ENCODE assay signal across 34 cellular contexts in genomic region chr19:6970021-6970420, GRCh38. TPM values are rescaled to one million over a fixed set of nuclear protein-coding genes. Genes with fewer than 3 reads are reported as not detected.
DNase-seq lines count a peak whose midpoint lies in the region; ATAC-seq and TF ChIP-seq lines count a peak whose summit lies in the region.
"Had no signal": no experiment of that assay in that cellular context is flagged by ENCODE, and none has a peak within 500 bp of the region (broad histone marks: within the 10 kb centered on the region; RNA-seq: fewer than 3 reads in every experiment).

No MANE protein-coding gene starts in this region.

- H3K9me3 ChIP-seq in HCT116 (ENCODE audit: control insufficient read depth in 1 of 2, insufficient read depth in 1 of 2, low read depth in 1 of 2, low read length in 2 of 2) (no peaks in the 10 kb centered on the region), lower lobe of right lung (no peaks in the 10 kb centered on the region)
- H3K9me3 ChIP-seq: breast epithelium, Caco-2, gastroesophageal sphincter, psoas muscle, SK-N-SH had no signal

- ATAC-seq in HCT116 (no peak), lower lobe of right lung (peak in 1 of 2 donors; percentile 55), HG03095 (IDR thresholded peaks at IDR 0.05; ENCODE audit: unreplicated experiment) (no peak), GM21576 (IDR thresholded peaks at IDR 0.05; ENCODE audit: unreplicated experiment) (no peak)
- no peak for ATAC-seq in stimulated activated effector memory CD8-positive, alpha-beta T cell treated with anti-CD3 and anti-CD28 coated beads, Interleukin-12 subunit alpha, Interleukin-12 subunit beta, amount 100 ng/mL, for 72 hours
- ATAC-seq: gastroesophageal sphincter; natural killer cell; psoas muscle; stimulated activated memory B cell treated with anti-CD40 and anti-IgM and Interleukin-4, amounts not matched to agents 10 μg/mL and 1 μg/mL and 100 μg/mL, for 72 hours had no signal

- H3K36me3 Mint-ChIP-seq in stimulated activated effector memory CD8-positive, alpha-beta T cell treated with anti-CD3 and anti-CD28 coated beads, Interleukin-12 subunit alpha, Interleukin-12 subunit beta, amount 100 ng/mL, for 72 hours: no peaks in the 10 kb centered on the region
- H3K36me3 Mint-ChIP-seq: activated naive CD8-positive, alpha-beta T cell; natural killer cell; stimulated activated memory B cell treated with anti-CD40 and anti-IgM and Interleukin-4, amounts not matched to agents 10 μg/mL and 1 μg/mL and 100 μg/mL, for 72 hours had no signal

- H3K9ac ChIP-seq in HCT116 (ENCODE audit: low read length): no peak overlapping the region
- H3K9ac ChIP-seq: SK-N-SH had no signal

- no peak for TF ChIP-seq RAD21 in HCT116 (IDR thresholded peaks at IDR 0.05; ENCODE audit: low read depth)

- TF ChIP-seq POLR2A in HCT116 (IDR thresholded peaks at IDR 0.05; ENCODE audit: borderline replicate concordance, extremely low read depth, insufficient read depth, insufficient read length): no peak
- TF ChIP-seq POLR2A in NB4 (IDR thresholded peaks at IDR 0.05; ENCODE audit: extremely low read depth, insufficient read length): no peak

- no TSS peak for BruUV-seq in HCT116 (replicated peaks; lab: Mats Ljungman, UMichigan)

- no peaks in the 10 kb centered on the region for H3K9me3 Mint-ChIP-seq in stimulated activated effector memory CD8-positive, alpha-beta T cell treated with anti-CD3 and anti-CD28 coated beads, Interleukin-12 subunit alpha, Interleukin-12 subunit beta, amount 100 ng/mL, for 72 hours
- H3K9me3 Mint-ChIP-seq: activated CD4-positive, alpha-beta T cell treated with anti-CD3 and anti-CD28 coated beads, Interleukin-2, amount 10 ng/mL, durations not matched to agents 24 days and 14 days; natural killer cell; stimulated activated memory B cell treated with anti-CD40 and anti-IgM and Interleukin-4, amounts not matched to agents 10 μg/mL and 1 μg/mL and 100 μg/mL, for 72 hours; T-helper 2 cell treated with Interferon-gamma antibody and Interleukin-4, amounts not matched to agents 5 μg/mL and 100 μg/mL, for 36 hours had no signal

- H3K27ac ChIP-seq in HCT116 (ENCODE audit: low read depth, low read length) (no peak overlapping the region), lower lobe of right lung (peak overlapping the region; percentile 24)
- H3K27ac ChIP-seq: breast epithelium, gastroesophageal sphincter, psoas muscle had no signal

- TF ChIP-seq CTCF in HCT116 (IDR thresholded peaks at IDR 0.05 in 2 of 3, conservative IDR thresholded peaks at IDR 0.05 in 1 of 3; ENCODE audit: borderline replicate concordance in 1 of 3, insufficient read depth in 1 of 3, low read depth in 2 of 3, low read length in 2 of 3) (no peak), NB4 (IDR thresholded peaks at IDR 0.05; ENCODE audit: low read depth, low read length) (no peak), lower lobe of right lung (IDR thresholded peaks at IDR 0.05) (no peak)

- H3K4me1 ChIP-seq in HCT116 (ENCODE audit: control insufficient read depth in 1 of 2, insufficient read depth in 2 of 2, low read length in 2 of 2) (peaks cover 0 to 8% of the 10 kb centered on the region in 2 experiments; a peak in 2 of 4 replicates), lower lobe of right lung (no peaks in the 10 kb centered on the region)
- H3K4me1 ChIP-seq: breast epithelium, Caco-2, gastroesophageal sphincter, psoas muscle had no signal

- H3K27me3 ChIP-seq in HCT116 (ENCODE audit: insufficient read depth, low read length) (no peaks in the 10 kb centered on the region), lower lobe of right lung (ENCODE audit: low read depth) (peaks cover 5% of the 10 kb centered on the region)
- H3K27me3 ChIP-seq: breast epithelium had no signal

- peaks cover 5% of the 10 kb centered on the region for H3K4me1 Mint-ChIP-seq in stimulated activated effector memory CD8-positive, alpha-beta T cell treated with anti-CD3 and anti-CD28 coated beads, Interleukin-12 subunit alpha, Interleukin-12 subunit beta, amount 100 ng/mL, for 72 hours
- H3K4me1 Mint-ChIP-seq: activated CD4-positive, alpha-beta T cell treated with anti-CD3 and anti-CD28 coated beads, Interleukin-2, amount 10 ng/mL, durations not matched to agents 24 days and 14 days; natural killer cell; stimulated activated memory B cell treated with anti-CD40 and anti-IgM and Interleukin-4, amounts not matched to agents 10 μg/mL and 1 μg/mL and 100 μg/mL, for 72 hours had no signal

- H3K27ac Mint-ChIP-seq in stimulated activated effector memory CD8-positive, alpha-beta T cell treated with anti-CD3 and anti-CD28 coated beads, Interleukin-12 subunit alpha, Interleukin-12 subunit beta, amount 100 ng/mL, for 72 hours: no peak overlapping the region
- H3K27ac Mint-ChIP-seq: activated CD4-positive, alpha-beta T cell treated with anti-CD3 and anti-CD28 coated beads, Interleukin-2, amount 10 ng/mL, durations not matched to agents 24 days and 14 days; activated naive CD8-positive, alpha-beta T cell; natural killer cell; stimulated activated memory B cell treated with anti-CD40 and anti-IgM and Interleukin-4, amounts not matched to agents 10 μg/mL and 1 μg/mL and 100 μg/mL, for 72 hours; T-helper 2 cell treated with Interferon-gamma antibody and Interleukin-4, amounts not matched to agents 5 μg/mL and 100 μg/mL, for 36 hours had no signal

- CTCF ChIA-PET in HCT116 (lab: Charles Lee): no interaction called here

- no peaks in the 10 kb centered on the region for H3K36me3 ChIP-seq in HCT116 (ENCODE audit: control insufficient read depth in 1 of 2, insufficient read depth in 2 of 2, low read length in 2 of 2)
- no peaks in the 10 kb centered on the region for H3K36me3 ChIP-seq in lower lobe of right lung
- H3K36me3 ChIP-seq: breast epithelium, gastroesophageal sphincter had no signal

- no peaks in the 10 kb centered on the region for H3K79me2 ChIP-seq in HCT116 (ENCODE audit: insufficient read depth, low read length)

- POLR2A ChIA-PET in HCT116 (lab: Charles Lee): no interaction called here

- RAD21 ChIA-PET in HCT116 (lab: Charles Lee; ENCODE audit: low non-redundant PET in 1 of 2, low total read pairs in 2 of 2, uncharacterized antibody in 2 of 2, unreplicated experiment in 2 of 2): no interaction called here

- H3K4me3 ChIP-seq in HCT116 (replicated peaks in 1 of 2; ENCODE audit: low read depth in 1 of 2, low read length in 2 of 2) (no peak overlapping the region), NB4 (ENCODE audit: low read depth, low read length) (no peak overlapping the region), lower lobe of right lung (no peak overlapping the region)
- H3K4me3 ChIP-seq: breast epithelium, gastroesophageal sphincter, psoas muscle had no signal

- H3K9me2 ChIP-seq in HCT116 (ENCODE audit: insufficient read depth): no peaks in the 10 kb centered on the region
- H3K9me2 ChIP-seq: SK-N-SH had no signal

- H4K20me1 ChIP-seq in HCT116 (ENCODE audit: insufficient read depth): no peaks in the 10 kb centered on the region

- H2AFZ ChIP-seq in HCT116 (ENCODE audit: low read depth, low read length, poor library complexity, severe bottlenecking): peak overlapping the region; percentile 14

- intact Hi-C loops in HCT116 (cut with micrococcal nuclease): no loop called here
- intact Hi-C loops in lower lobe of right lung (cut with DNase I): no loop called here

- no peak overlapping the region for H3K4me3 Mint-ChIP-seq in stimulated activated effector memory CD8-positive, alpha-beta T cell treated with anti-CD3 and anti-CD28 coated beads, Interleukin-12 subunit alpha, Interleukin-12 subunit beta, amount 100 ng/mL, for 72 hours
- H3K4me3 Mint-ChIP-seq: activated CD4-positive, alpha-beta T cell treated with anti-CD3 and anti-CD28 coated beads, Interleukin-2, amount 10 ng/mL, durations not matched to agents 24 days and 14 days; activated naive CD8-positive, alpha-beta T cell; natural killer cell; stimulated activated memory B cell treated with anti-CD40 and anti-IgM and Interleukin-4, amounts not matched to agents 10 μg/mL and 1 μg/mL and 100 μg/mL, for 72 hours; T-helper 2 cell treated with Interferon-gamma antibody and Interleukin-4, amounts not matched to agents 5 μg/mL and 100 μg/mL, for 36 hours had no signal

- no peak overlapping the region for H3K4me2 ChIP-seq in HCT116 (ENCODE audit: low read length)
- H3K4me2 ChIP-seq: SK-N-SH had no signal

- DNase-seq in HCT116 (ENCODE audit: low read depth, low spot score): no peak
- peak; percentile 51 for DNase-seq in NB4 (ENCODE audit: low read depth)
- peak; percentile 59 for DNase-seq in SKM-1 (lab: John Stamatoyannopoulos, UW; ENCODE audit: unreplicated experiment)
- DNase-seq in lower lobe of right lung: no peak
- DNase-seq in hepatic stellate cell (ENCODE audit: low spot score): no peak
- no peak for DNase-seq in stimulated activated effector memory CD8-positive, alpha-beta T cell treated with anti-CD3 and anti-CD28 coated beads, Interleukin-12 subunit alpha, Interleukin-12 subunit beta, amount 100 ng/mL, for 72 hours (ENCODE audit: low spot score in 2 of 2)
- DNase-seq: activated CD4-positive, alpha-beta T cell treated with anti-CD3 and anti-CD28 coated beads, Interleukin-2, amount 10 ng/mL, durations not matched to agents 24 days and 14 days; activated CD8-positive, alpha-beta memory T cell treated with anti-CD3 and anti-CD28 coated beads for 24 hours; activated effector memory CD4-positive, alpha-beta T cell treated with anti-CD3 and anti-CD28 coated beads, Interleukin-2, amount 50 U/mL, for 16 hours; anterior cingulate cortex; DMS53; hippocampal formation; natural killer cell; NCI-H345; NCI-H748 treated with DMSO at 0.1 percent for 48 hours; psoas muscle; substantia nigra had no signal

TF ChIP-seq in HCT116, 20 proteins besides CTCF, POLR2A, EP300 and RAD21 (continues in another document):
- TF ChIP-seq EGR1 (IDR thresholded peaks at IDR 0.05; ENCODE audit: low read depth) (no peak), SP1 (IDR thresholded peaks at IDR 0.05; ENCODE audit: low read depth) (no peak), ZBTB33 (IDR thresholded peaks at IDR 0.05; ENCODE audit: extremely low read depth, insufficient replicate concordance, low read length) (no peak)

RNA-seq across cellular contexts. Expression of gene MBD3L2B, which starts 51.2 kb away (rescaled TPM):
- not detected for total RNA-seq in HCT116 (2021; ENCODE audit: unreplicated experiment)
- polyA plus RNA-seq in HCT116 (2012): not detected in 2 replicates
- not detected for total RNA-seq in lower lobe of right lung
- total RNA-seq: activated CD4-positive, alpha-beta T cell treated with anti-CD3 and anti-CD28 coated beads, Interleukin-2, amount 10 ng/mL, durations not matched to agents 24 days and 14 days; breast epithelium; Caco-2; fibroblast of lung; G401; gastroesophageal sphincter; HT-29; lung microvascular endothelial cell; MCF 10A; mononuclear cell; natural killer cell; omental fat pad; psoas muscle had no signal
- polyA plus RNA-seq: BJ, fibroblast of lung, psoas muscle, SK-N-SH had no signal

Comparison
In these comparisons a context has a peak if more than half of its experiments do, and no peak if none do; other contexts are left out.
1. DNase-seq: peak in NB4 (single experiment) and SKM-1 (single experiment); none in HCT116 (single experiment), lower lobe of right lung (single experiment), hepatic stellate cell (single experiment) and stimulated activated effector memory CD8-positive, alpha-beta T cell treated with anti-CD3 and anti-CD28 coated beads, Interleukin-12 subunit alpha, Interleukin-12 subunit beta, amount 100 ng/mL, for 72 hours (0 of 2).